Comparison of ENCODE assay signal across 29 cellular contexts in genomic region chr12:130588696-130589095, GRCh38.
"Had no signal": no experiment of that assay in that cellular context is flagged by ENCODE, and none has a peak within 500 bp of the region (broad histone marks: within the 10 kb centered on the region; RNA-seq: fewer than 3 reads in every experiment).

No MANE protein-coding gene starts in this region.

- H3K27ac ChIP-seq: colonic mucosa, epithelial cell of prostate, gastrocnemius medialis, neutrophil, pancreas, right atrium auricular region, stomach, tibial artery had no signal

- H3K27me3 Mint-ChIP-seq: dendritic cell treated with granulocyte-macrophage colony-stimulating factor and Interleukin-4, amounts not matched to agents 40 ng/mL and 50 ng/mL, for 4 days had no signal

- ATAC-seq: esophagus mucosa; gastrocnemius medialis; left lobe of liver; mucosa of descending colon; natural killer cell treated with Interleukin-12 subunit alpha and Interleukin-12 subunit beta and Interleukin-15 and Interleukin-18, amount 100 ng/mL, for 72 hours; pancreas; sciatic nerve; stimulated activated effector memory CD8-positive, alpha-beta T cell treated with anti-CD3 and anti-CD28 coated beads, Interleukin-12 subunit alpha, Interleukin-12 subunit beta, amount 100 ng/mL, for 72 hours had no signal

- H3K4me3 ChIP-seq: colonic mucosa, gastrocnemius medialis, lung, mucosa of descending colon, pancreas, right atrium auricular region, stomach, tibial artery had no signal

- H3K4me3 Mint-ChIP-seq: dendritic cell treated with granulocyte-macrophage colony-stimulating factor and Interleukin-4, amounts not matched to agents 40 ng/mL and 50 ng/mL, for 4 days; endodermal cell; mesothelial cell of epicardium; naive B cell; natural killer cell treated with Interleukin-12 subunit alpha and Interleukin-12 subunit beta and Interleukin-15 and Interleukin-18, amount 100 ng/mL, for 72 hours; neural crest cell; stimulated activated effector memory CD8-positive, alpha-beta T cell treated with anti-CD3 and anti-CD28 coated beads, Interleukin-12 subunit alpha, Interleukin-12 subunit beta, amount 100 ng/mL, for 72 hours; type B pancreatic cell had no signal

- H3K27me3 ChIP-seq: colonic mucosa, gastrocnemius medialis, neutrophil, pancreas, right atrium auricular region had no signal

- H3K36me3 Mint-ChIP-seq: mesothelial cell of epicardium; natural killer cell treated with Interleukin-12 subunit alpha and Interleukin-12 subunit beta and Interleukin-15 and Interleukin-18, amount 100 ng/mL, for 72 hours; stimulated activated effector memory CD8-positive, alpha-beta T cell treated with anti-CD3 and anti-CD28 coated beads, Interleukin-12 subunit alpha, Interleukin-12 subunit beta, amount 100 ng/mL, for 72 hours had no signal

- H3K9me3 ChIP-seq: colonic mucosa, gastrocnemius medialis, mucosa of descending colon, pancreas, right atrium auricular region, tibial artery had no signal

- H3K27ac Mint-ChIP-seq: dendritic cell treated with granulocyte-macrophage colony-stimulating factor and Interleukin-4, amounts not matched to agents 40 ng/mL and 50 ng/mL, for 4 days; endodermal cell; mesothelial cell of epicardium; naive B cell; natural killer cell treated with Interleukin-12 subunit alpha and Interleukin-12 subunit beta and Interleukin-15 and Interleukin-18, amount 100 ng/mL, for 72 hours; stimulated activated effector memory CD8-positive, alpha-beta T cell treated with anti-CD3 and anti-CD28 coated beads, Interleukin-12 subunit alpha, Interleukin-12 subunit beta, amount 100 ng/mL, for 72 hours; type B pancreatic cell had no signal

- H3K36me3 ChIP-seq: colonic mucosa, gastrocnemius medialis, neutrophil, pancreas, right atrium auricular region, stomach, tibial artery had no signal

- H3K4me1 ChIP-seq: colonic mucosa, gastrocnemius medialis, pancreas, right atrium auricular region, stomach had no signal

- DNase-seq: colonic mucosa; effector CD8-positive, alpha-beta T cell; endodermal cell; foreskin fibroblast; gastrocnemius medialis; head of caudate nucleus; kidney; mesenchymal stem cell; mucosa of descending colon; naive B cell; pancreas; stimulated activated CD4-positive, alpha-beta T cell treated with anti-CD3 and anti-CD28 coated beads, Interleukin-2, amount 100 ng/mL, for 24 hours; stimulated activated CD4-positive, alpha-beta T cell treated with anti-CD3 and anti-CD28 coated beads, Interleukin-4, amount 100 ng/mL, for 24 hours; stimulated activated naive CD4-positive, alpha-beta T cell treated with Interleukin-2 at 50 U/mL for 16 hours; stomach; tibial artery had no signal

- H3K9me3 Mint-ChIP-seq: type B pancreatic cell had no signal

- H3K4me1 Mint-ChIP-seq: mesothelial cell of epicardium; naive B cell; stimulated activated effector memory CD8-positive, alpha-beta T cell treated with anti-CD3 and anti-CD28 coated beads, Interleukin-12 subunit alpha, Interleukin-12 subunit beta, amount 100 ng/mL, for 72 hours had no signal
